In genomic region chr13:24038405-24038804, GRCh38 we compare ENCODE assay signal across 10 cellular contexts.
DNase-seq lines count a peak whose midpoint lies in the region; ATAC-seq and TF ChIP-seq lines count a peak whose summit lies in the region.
"Had no signal": no experiment of that assay in that cellular context is flagged by ENCODE, and none has a peak within 500 bp of the region (broad histone marks: within the 10 kb centered on the region; RNA-seq: fewer than 3 reads in every experiment).

No MANE protein-coding gene starts in this region.

- in situ Hi-C loops in transverse colon (cut with MboI; ENCODE audit: low pct_ligation_motif_present in 1 of 4, low pct_unique_long_range_greater_than_20kb in 1 of 4, low sequenced_read_pairs in 3 of 4), result no loop called here

- intact Hi-C loops in transverse colon (cut with DNase I; ENCODE audit: low total_unique reads), result no loop called here

- peak overlapping the region; percentile 98 for H3K27ac ChIP-seq in angular gyrus (ENCODE audit: low read depth, low read length)
- peak overlapping the region; percentile 22 to 40 (median 32) for H3K27ac ChIP-seq in transverse colon
- H3K27ac ChIP-seq: spleen had no signal

- H3K4me1 Mint-ChIP-seq in activated CD8-positive, alpha-beta memory T cell treated with anti-CD3 and anti-CD28 coated beads, Interleukin-2, amount 10 ng/mL, durations not matched to agents 7 days and 5 days, result peaks cover 35% of the 10 kb centered on the region

- peak; percentile 84 for DNase-seq in activated CD8-positive, alpha-beta memory T cell treated with anti-CD3 and anti-CD28 coated beads, Interleukin-2, amount 10 ng/mL, durations not matched to agents 7 days and 5 days
- no peak for DNase-seq in activated CD8-positive, alpha-beta memory T cell treated with anti-CD3 and anti-CD28 coated beads, Interleukin-2, amount 50 U/mL, for 4 hours
- DNase-seq in islet precursor cell (peak; percentile 90), transverse colon (no peak), SIG-M5 (lab: John Stamatoyannopoulos, UW) (no peak)
- no peak for DNase-seq in activated naive CD4-positive, alpha-beta T cell (lab: John Stamatoyannopoulos, UW)
- DNase-seq: NCI-H524 treated with DMSO at 0.1 percent for 48 hours, spleen had no signal

- 24% methylated on average over 9 of the region's 9 CpGs; no CpG with 5 or more reads in 1 of the 2 donors for WGBS in transverse colon (ENCODE audit: low coverage in 1 of 2), 2 donors

- no peaks in the 10 kb centered on the region for H3K27me3 ChIP-seq in transverse colon
- H3K27me3 ChIP-seq: spleen had no signal

- CTCF ChIA-PET in activated CD8-positive, alpha-beta memory T cell treated with anti-CD3 and anti-CD28 coated beads, Interleukin-2, amount 10 ng/mL, durations not matched to agents 7 days and 5 days (lab: Charles Lee), result interaction anchor here (0.9 to 3.3 kb wide), 5 partner anchors 10 to 190 kb away, joined by 3 to 12 read pairs (median 4); no protein-coding TSS in a partner anchor

- no peaks in the 10 kb centered on the region for H3K36me3 ChIP-seq in transverse colon
- H3K36me3 ChIP-seq: spleen had no signal

- ATAC-seq in activated CD8-positive, alpha-beta memory T cell treated with anti-CD3 and anti-CD28 coated beads, Interleukin-2, amount 10 ng/mL, durations not matched to agents 7 days and 5 days, result peak; percentile 88
- ATAC-seq in HG03439 (IDR thresholded peaks at IDR 0.05; ENCODE audit: unreplicated experiment), result no peak

- no peaks in the 10 kb centered on the region for H3K9me3 Mint-ChIP-seq in activated CD8-positive, alpha-beta memory T cell treated with anti-CD3 and anti-CD28 coated beads, Interleukin-2, amount 10 ng/mL, durations not matched to agents 7 days and 5 days (ENCODE audit: low read depth)

- TF ChIP-seq CTCF in transverse colon (IDR thresholded peaks at IDR 0.05), result no peak

- no peak for TF ChIP-seq POLR2A in transverse colon (IDR thresholded peaks at IDR 0.05)

- H3K9me3 ChIP-seq in transverse colon, result no peaks in the 10 kb centered on the region
- H3K9me3 ChIP-seq: spleen had no signal

- no peak overlapping the region for H3K4me3 ChIP-seq in transverse colon
- H3K4me3 ChIP-seq: spleen had no signal

- no peak for TF ChIP-seq EP300 in transverse colon (IDR thresholded peaks at IDR 0.05; ENCODE audit: low read depth)

- peaks cover 7 to 26% (median 16%) of the 10 kb centered on the region in 4 donors for H3K4me1 ChIP-seq in transverse colon

- peak overlapping the region; percentile 37 for H3K4me3 Mint-ChIP-seq in activated CD8-positive, alpha-beta memory T cell treated with anti-CD3 and anti-CD28 coated beads, Interleukin-2, amount 10 ng/mL, durations not matched to agents 7 days and 5 days

- no peaks in the 10 kb centered on the region for H3K36me3 Mint-ChIP-seq in activated CD8-positive, alpha-beta memory T cell treated with anti-CD3 and anti-CD28 coated beads, Interleukin-2, amount 10 ng/mL, durations not matched to agents 7 days and 5 days

- peak overlapping the region; percentile 77 for H3K27ac Mint-ChIP-seq in activated CD8-positive, alpha-beta memory T cell treated with anti-CD3 and anti-CD28 coated beads, Interleukin-2, amount 10 ng/mL, durations not matched to agents 7 days and 5 days

- H3K27me3 Mint-ChIP-seq in activated CD8-positive, alpha-beta memory T cell treated with anti-CD3 and anti-CD28 coated beads, Interleukin-2, amount 10 ng/mL, durations not matched to agents 7 days and 5 days, result peaks cover 9% of the 10 kb centered on the region

Comparison
In these comparisons a context has a peak if more than half of its experiments do, and no peak if none do; other contexts are left out.
1. DNase-seq: peak in activated CD8-positive, alpha-beta memory T cell treated with anti-CD3 and anti-CD28 coated beads, Interleukin-2, amount 10 ng/mL, durations not matched to agents 7 days and 5 days (single experiment) and islet precursor cell (single experiment); none in activated CD8-positive, alpha-beta memory T cell treated with anti-CD3 and anti-CD28 coated beads, Interleukin-2, amount 50 U/mL, for 4 hours (single experiment), transverse colon (single experiment), SIG-M5 (single experiment) and activated naive CD4-positive, alpha-beta T cell (0 of 4).